ENCODE assay signal across 14 cellular contexts in the genomic region with DNA sequence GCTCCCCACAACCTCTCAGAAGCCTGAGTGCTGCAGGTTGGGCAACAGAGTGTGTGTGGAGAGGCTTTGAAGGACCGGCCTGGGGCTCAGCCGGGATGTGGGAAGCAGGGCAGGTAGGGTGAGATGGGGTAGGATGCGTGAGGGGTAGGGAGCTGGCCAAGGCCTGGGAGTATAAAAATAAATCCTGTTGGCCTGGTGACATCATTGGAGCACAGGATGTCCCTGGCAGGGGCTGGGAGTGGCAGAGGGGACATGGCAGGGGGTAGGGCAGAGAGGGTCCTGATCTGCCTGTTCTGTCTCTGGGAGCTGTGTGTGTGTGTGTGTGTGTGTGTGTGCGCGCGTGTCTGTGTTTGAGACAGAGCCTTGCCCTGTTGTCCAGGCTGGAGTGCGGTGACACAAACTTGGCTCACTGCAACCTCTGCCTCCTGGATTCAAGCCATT. TPM values are rescaled to one million over a fixed set of nuclear protein-coding genes. Genes with fewer than 3 reads are reported as not detected.
A peak's percentile ranks its signal among the peaks of the same experiment; 100 is the strongest.
DNase-seq lines count a peak whose midpoint lies in the region; ATAC-seq and TF ChIP-seq lines count a peak whose summit lies in the region.
"Had no signal": no experiment of that assay in that cellular context is flagged by ENCODE, and none has a peak within 500 bp of the region (broad histone marks: within the 10 kb centered on the region; RNA-seq: fewer than 3 reads in every experiment).

No MANE protein-coding gene starts in this region.

- no peak for TF ChIP-seq CTCF in MCF 10A (IDR thresholded peaks at IDR 0.05; ENCODE audit: unreplicated experiment)
- no peak for TF ChIP-seq CTCF in mammary epithelial cell (conservative IDR thresholded peaks at IDR 0.05 in 1 of 2, IDR thresholded peaks at IDR 0.05 in 1 of 2; ENCODE audit: extremely low read depth in 1 of 2, insufficient read depth in 1 of 2, low read depth in 1 of 2, low read length in 2 of 2)
- no peak for TF ChIP-seq CTCF in esophagus muscularis mucosa (IDR thresholded peaks at IDR 0.05)

- no peak overlapping the region for H3K9ac ChIP-seq in mammary epithelial cell (ENCODE audit: insufficient read depth, low read length)
- H3K9ac ChIP-seq in neuronal stem cell (ENCODE audit: low read depth, low read length, poor library complexity) = no peak overlapping the region

- H4K8ac ChIP-seq in neuronal stem cell (ENCODE audit: low read depth, low read length) = no peak overlapping the region

- H4K20me1 ChIP-seq in mammary epithelial cell (ENCODE audit: insufficient read depth, low read length) = no peaks in the 10 kb centered on the region

- peak overlapping the region; percentile 84 for H2AK5ac ChIP-seq in neuronal stem cell (ENCODE audit: low read depth, low read length)

- ATAC-seq in aorta (ENCODE audit: low FRiP score) = peak; percentile 13
- ATAC-seq: left colon, sciatic nerve had no signal

- no peak for TF ChIP-seq POLR2A in esophagus muscularis mucosa (IDR thresholded peaks at IDR 0.05; ENCODE audit: low read depth)

- no peak overlapping the region for H3K4ac ChIP-seq in neuronal stem cell (ENCODE audit: low read length)

- POLR2A ChIA-PET in MCF 10A (lab: Yijun Ruan, JAX) = interaction anchor here (0.6 to 1.2 kb wide), 3 partner anchors 11 to 257 kb away, joined by 3 to 5 read pairs (median 3); a partner anchor contains a TSS

- CTCF ChIA-PET in MCF 10A (lab: Yijun Ruan, JAX) = interaction anchor here (0.6 to 2.8 kb wide), 2 partner anchors 108 to 692 kb away, joined by 3 to 17 read pairs; no protein-coding TSS in a partner anchor
- CTCF ChIA-PET in mammary epithelial cell (lab: Charles Lee; ENCODE audit: low non-redundant PET) = no interaction called here

- peak overlapping the region; percentile 27 for H3K27ac Mint-ChIP-seq in MCF 10A (ENCODE audit: low read depth, unreplicated experiment)

- H3K79me1 ChIP-seq in neuronal stem cell (ENCODE audit: low read depth, low read length) = peaks cover 2% of the 10 kb centered on the region

- dilution Hi-C loops in mammary epithelial cell (cut with HindIII; ENCODE audit: low sequenced_read_pairs) = no loop called here

- H2BK5ac ChIP-seq in neuronal stem cell (ENCODE audit: low read length) = no peak overlapping the region

- 53% methylated on average over 4 of the region's 7 CpGs for WGBS in mammary epithelial cell (ENCODE audit: low coverage, missing lambda C conversion rate)
- 77% methylated on average over 6 of the region's 7 CpGs for WGBS in esophagus muscularis mucosa
- WGBS in neuronal stem cell (ENCODE audit: extremely low coverage in 2 of 2, insufficient read length in 2 of 2, insufficient replicate concordance in 1 of 2), 2 donors = no CpG with 5 or more reads among the region's 7 CpGs
- WGBS in aorta, 2 donors = 12 to 17% methylated on average over 7 of the region's 7 CpGs

- H3K4me1 Mint-ChIP-seq in MCF 10A (ENCODE audit: insufficient read depth, unreplicated experiment) = peaks cover 25% of the 10 kb centered on the region

- H3K14ac ChIP-seq in neuronal stem cell (ENCODE audit: low read length) = no peak overlapping the region

- H3K4me1 ChIP-seq in mammary epithelial cell (ENCODE audit: insufficient read depth, low read length) (peaks cover 12% of the 10 kb centered on the region), esophagus muscularis mucosa (peaks cover 46 to 65% (median 62%) of the 10 kb centered on the region in 4 donors), neuronal stem cell (ENCODE audit: control insufficient read depth in 2 of 2, insufficient read depth in 1 of 2, low read depth in 1 of 2, low read length in 2 of 2) (peaks cover 16 to 17% of the 10 kb centered on the region in 2 donors), aorta (ENCODE audit: control insufficient read depth in 1 of 2, insufficient read depth in 2 of 2, low read length in 2 of 2) (no peaks in the 10 kb centered on the region)

- TF ChIP-seq EP300 in esophagus muscularis mucosa (IDR thresholded peaks at IDR 0.05) = peak; percentile 98

- H3K23ac ChIP-seq in neuronal stem cell (ENCODE audit: low read depth, low read length, poor library complexity) = peak overlapping the region; percentile 73

- peaks cover 6% of the 10 kb centered on the region for H3K79me2 ChIP-seq in mammary epithelial cell (ENCODE audit: insufficient read depth, low read length)

- no peaks in the 10 kb centered on the region for H3K9me3 ChIP-seq in mammary epithelial cell (replicated peaks; ENCODE audit: insufficient read depth, low read length)
- H3K9me3 ChIP-seq in esophagus muscularis mucosa = no peaks in the 10 kb centered on the region
- H3K9me3 ChIP-seq in neuronal stem cell (replicated peaks in 1 of 2; ENCODE audit: control insufficient read depth in 2 of 2, insufficient read depth in 1 of 2, low read depth in 1 of 2, low read length in 2 of 2) = no peaks in the 10 kb centered on the region
- H3K9me3 ChIP-seq in aorta (ENCODE audit: control insufficient read depth, low read length) = no peaks in the 10 kb centered on the region

- no peak overlapping the region for H3K18ac ChIP-seq in neuronal stem cell (ENCODE audit: low read length)

- H3K9me3 Mint-ChIP-seq in MCF 10A (ENCODE audit: unreplicated experiment) = no peaks in the 10 kb centered on the region
- H3K9me3 Mint-ChIP-seq: T-helper 2 cell treated with Interferon-gamma antibody and Interleukin-4, amounts not matched to agents 5 μg/mL and 100 μg/mL, for 36 hours had no signal

- DNase-seq in MCF 10A (ENCODE audit: unreplicated experiment) (no peak), mammary epithelial cell (no peak), esophagus muscularis mucosa (ENCODE audit: extremely low spot score) (no peak), neuronal stem cell (ENCODE audit: low spot score) (no peak), aorta (peak in 1 of 2 donors; percentile 78), mesenteric fat pad (ENCODE audit: low spot score) (no peak), NCI-H2171 (lab: John Stamatoyannopoulos, UW) (no peak), NCI-H2029 (lab: John Stamatoyannopoulos, UW) (no peak)
- DNase-seq: activated CD8-positive, alpha-beta memory T cell treated with anti-CD3 and anti-CD28 coated beads, Interleukin-2, amount 50 U/mL, for 48 hours; GF-D8 had no signal

- H3K27ac ChIP-seq in mammary epithelial cell (ENCODE audit: insufficient read depth, low read depth, low read length) = no peak overlapping the region
- peak overlapping the region; percentile 93 to 100 (median 99) for H3K27ac ChIP-seq in esophagus muscularis mucosa (replicated peaks in 1 of 4)
- H3K27ac ChIP-seq in neuronal stem cell (replicated peaks; ENCODE audit: low read length) = no peak overlapping the region
- H3K27ac ChIP-seq in aorta (ENCODE audit: low read depth in 1 of 2, low read length in 2 of 2) = peak overlapping the region in 1 of 2 donors; percentile 93
- H3K27ac ChIP-seq: cardiac muscle cell had no signal

- H2BK15ac ChIP-seq in neuronal stem cell (ENCODE audit: low read length) = peak overlapping the region; percentile 81

- no peak overlapping the region for H3K4me3 Mint-ChIP-seq in MCF 10A (ENCODE audit: unreplicated experiment)
- H3K4me3 Mint-ChIP-seq: T-helper 2 cell treated with Interferon-gamma antibody and Interleukin-4, amounts not matched to agents 5 μg/mL and 100 μg/mL, for 36 hours had no signal

- H4K91ac ChIP-seq in neuronal stem cell (ENCODE audit: low read depth, low read length, poor library complexity) = no peak overlapping the region

- H3K36me3 ChIP-seq in mammary epithelial cell (ENCODE audit: insufficient read depth, low read length) = no peaks in the 10 kb centered on the region
- H3K36me3 ChIP-seq in esophagus muscularis mucosa = no peaks in the 10 kb centered on the region
- no peaks in the 10 kb centered on the region for H3K36me3 ChIP-seq in neuronal stem cell (replicated peaks in 1 of 2; ENCODE audit: control insufficient read depth in 2 of 2, insufficient read depth in 2 of 2, low read length in 2 of 2)
- H3K36me3 ChIP-seq in aorta (ENCODE audit: control insufficient read depth in 1 of 2, insufficient read depth in 2 of 2, low read length in 1 of 2) = no peaks in the 10 kb centered on the region
- H3K36me3 ChIP-seq: cardiac muscle cell had no signal

- H3K27me3 Mint-ChIP-seq in MCF 10A (ENCODE audit: insufficient read depth, unreplicated experiment) = no peaks in the 10 kb centered on the region

- H3K36me3 Mint-ChIP-seq in MCF 10A (ENCODE audit: insufficient read depth, unreplicated experiment) = peaks cover 6% of the 10 kb centered on the region

- intact Hi-C loops in MCF 10A (cut with micrococcal nuclease) (no loop called here), mammary epithelial cell (cut with micrococcal nuclease) (no loop called here), esophagus muscularis mucosa (cut with DNase I) (no loop called here), aorta (cut with DNase I) (loop anchor here in 1 of 2 donors (2.0 kb wide), 1 partner anchor 36 kb away; a partner anchor contains a TSS)

- H2BK12ac ChIP-seq in neuronal stem cell (ENCODE audit: low read length) = no peak overlapping the region

- H2BK120ac ChIP-seq in neuronal stem cell (ENCODE audit: low read depth, low read length) = no peak overlapping the region

- in situ Hi-C loops in mammary epithelial cell (cut with MboI; ENCODE audit: low sequenced_read_pairs in 2 of 2) = no loop called here

- H3K4me2 ChIP-seq in mammary epithelial cell (ENCODE audit: insufficient read depth, low read depth, low read length) = no peak overlapping the region
- H3K4me2 ChIP-seq in neuronal stem cell (ENCODE audit: insufficient read depth, low read length, poor library complexity, severe bottlenecking) = no peak overlapping the region

- no peak overlapping the region for H3K4me3 ChIP-seq in mammary epithelial cell (replicated peaks in 1 of 3; ENCODE audit: insufficient read depth in 1 of 3, low read depth in 2 of 3, low read length in 3 of 3)
- no peak overlapping the region for H3K4me3 ChIP-seq in esophagus muscularis mucosa
- H3K4me3 ChIP-seq in neuronal stem cell (ENCODE audit: low read length in 2 of 2) = no peak overlapping the region
- H3K4me3 ChIP-seq in aorta (ENCODE audit: low read length in 2 of 2) = no peak overlapping the region
- H3K4me3 ChIP-seq: cardiac muscle cell had no signal

- no peaks in the 10 kb centered on the region for H3K27me3 ChIP-seq in mammary epithelial cell (ENCODE audit: insufficient read depth, low read length)
- no peaks in the 10 kb centered on the region for H3K27me3 ChIP-seq in esophagus muscularis mucosa
- no peaks in the 10 kb centered on the region for H3K27me3 ChIP-seq in neuronal stem cell (ENCODE audit: control insufficient read depth in 3 of 3, insufficient read depth in 3 of 3, low read depth in 1 of 3, low read length in 3 of 3)
- no peaks in the 10 kb centered on the region for H3K27me3 ChIP-seq in aorta (ENCODE audit: control insufficient read depth in 1 of 2, insufficient read depth in 2 of 2, low read length in 1 of 2)
- H3K27me3 ChIP-seq: cardiac muscle cell had no signal

- BruUV-seq in MCF 10A (replicated peaks; lab: Mats Ljungman, UMichigan) = no TSS peak
- no TSS peak for BruUV-seq in mammary epithelial cell (replicated peaks; lab: Mats Ljungman, UMichigan)

- H2AFZ ChIP-seq in mammary epithelial cell (ENCODE audit: low read depth, low read length) (no peak overlapping the region), neuronal stem cell (ENCODE audit: low read length) (no peak overlapping the region)

RNA-seq across cellular contexts. Expression of a gene that starts 28.6 kb away (rescaled TPM):
- 2.2 and 4.2 TPM in 2 replicates for total RNA-seq in MCF 10A (2022)
- total RNA-seq in mammary epithelial cell = 1 to 10 TPM; 5.2 TPM
- polyA plus RNA-seq in mammary epithelial cell = 7.4 TPM
- polyA minus RNA-seq in mammary epithelial cell = 62.8 TPM
- 10 to 100 TPM; 19.5 to 47.8 (median 36.6) TPM for total RNA-seq in esophagus muscularis mucosa
- polyA plus RNA-seq in neuronal stem cell (2013, experiment 1 of 2) = 15.1 TPM
- 15.8 TPM for polyA plus RNA-seq in neuronal stem cell (2013, experiment 2 of 2)
- total RNA-seq in aorta = 10 to 100 TPM in 1 of 2 donors, 1 to 10 TPM in 1; 8.6 to 23.3 TPM
- 10 to 100 TPM in 1 of 2 donors, 1 to 10 TPM in 1; 9.0 to 19.4 TPM for polyA plus RNA-seq in aorta
- 15.6 TPM for total RNA-seq in mesenteric fat pad

RNA-seq across cellular contexts. Expression of a gene that starts 36.3 kb away (rescaled TPM):
- total RNA-seq in MCF 10A (2022) (25.4 and 26.9 TPM in 2 replicates), mammary epithelial cell (10 to 100 TPM; 28.3 to 30.3 TPM), esophagus muscularis mucosa (100 to 1,000 TPM in 1 of 4 donors, 10 to 100 TPM in 3; 56.2 to 100 (median 93.0) TPM), aorta (10 to 100 TPM; 47.7 to 55.9 TPM), mesenteric fat pad (82.4 TPM)
- polyA plus RNA-seq in mammary epithelial cell (15.1 TPM), aorta (10 to 100 TPM; 12.9 to 15.5 TPM)
- 43.0 TPM for polyA minus RNA-seq in mammary epithelial cell
- polyA plus RNA-seq in neuronal stem cell (2013, experiment 1 of 2) = 30.2 TPM
- polyA plus RNA-seq in neuronal stem cell (2013, experiment 2 of 2) = 31.5 TPM

RNA-seq across cellular contexts. Expression of a gene that starts 58.2 kb away (rescaled TPM):
- total RNA-seq in MCF 10A (2022) (62.3 and 68.8 TPM in 2 replicates), mammary epithelial cell (10 to 100 TPM; 32.2 to 54.3 TPM), esophagus muscularis mucosa (10 to 100 TPM; 36.5 to 46.1 (median 42.2) TPM), aorta (10 to 100 TPM; 22.5 to 27.0 TPM), mesenteric fat pad (35.9 TPM)
- polyA plus RNA-seq in mammary epithelial cell (73.3 TPM), aorta (10 to 100 TPM; 29.8 to 43.1 TPM)
- polyA minus RNA-seq in mammary epithelial cell = 22.1 TPM
- 63.9 TPM for polyA plus RNA-seq in neuronal stem cell (2013, experiment 1 of 2)
- 61.6 TPM for polyA plus RNA-seq in neuronal stem cell (2013, experiment 2 of 2)

RNA-seq across cellular contexts. Expression of a gene that starts 58.6 kb away (rescaled TPM):
- 105 and 109 TPM in 2 replicates for total RNA-seq in MCF 10A (2022)
- total RNA-seq in mammary epithelial cell = 10 to 100 TPM; 79.2 to 96.0 TPM
- 61.5 TPM for polyA plus RNA-seq in mammary epithelial cell
- 85.0 TPM for polyA minus RNA-seq in mammary epithelial cell
- total RNA-seq in esophagus muscularis mucosa = 100 to 1,000 TPM; 141 to 214 (median 166) TPM
- 41.4 TPM for polyA plus RNA-seq in neuronal stem cell (2013, experiment 1 of 2)
- polyA plus RNA-seq in neuronal stem cell (2013, experiment 2 of 2) = 40.9 TPM
- total RNA-seq in aorta = 10 to 100 TPM; 53.7 to 60.7 TPM
- polyA plus RNA-seq in aorta = 10 to 100 TPM; 39.5 to 49.6 TPM
- total RNA-seq in mesenteric fat pad = 109 TPM

Comparison
In these comparisons a context has a peak if more than half of its experiments do, and no peak if none do; other contexts are left out.
1. H3K27ac ChIP-seq: peak in esophagus muscularis mucosa (4 of 4); none in mammary epithelial cell (single experiment) and neuronal stem cell (single experiment).